1 cellular context compared by ENCODE assay signal in genomic region chr7:159197066-159197975, GRCh38.
TF ChIP-seq lines count a peak whose summit lies in the region.

No MANE protein-coding gene starts in this region.

TF ChIP-seq in GM23338, 12 proteins besides CTCF, POLR2A, EP300 and RAD21 (continued from another document):
- TF ChIP-seq ZNF331 (CRISPR knock-in tag; IDR thresholded peaks at IDR 0.05; ENCODE audit: low read depth) (no peak), NANOG (IDR thresholded peaks at IDR 0.05; ENCODE audit: borderline replicate concordance) (no peak), EZH2 (IDR thresholded peaks at IDR 0.05; ENCODE audit: low read depth, unreplicated experiment) (no peak), ZNF462 (CRISPR knock-in tag; IDR thresholded peaks at IDR 0.05) (no peak), CREB1 (CRISPR knock-in tag; IDR thresholded peaks at IDR 0.05; ENCODE audit: low read depth) (no peak), EZH2phosphoT487 (IDR thresholded peaks at IDR 0.05; ENCODE audit: unreplicated experiment) (no peak), STAT1 (IDR thresholded peaks at IDR 0.05; ENCODE audit: unreplicated experiment) (no peak)
